Comparison of ENCODE assay signal across 8 cellular contexts in the genomic region with DNA sequence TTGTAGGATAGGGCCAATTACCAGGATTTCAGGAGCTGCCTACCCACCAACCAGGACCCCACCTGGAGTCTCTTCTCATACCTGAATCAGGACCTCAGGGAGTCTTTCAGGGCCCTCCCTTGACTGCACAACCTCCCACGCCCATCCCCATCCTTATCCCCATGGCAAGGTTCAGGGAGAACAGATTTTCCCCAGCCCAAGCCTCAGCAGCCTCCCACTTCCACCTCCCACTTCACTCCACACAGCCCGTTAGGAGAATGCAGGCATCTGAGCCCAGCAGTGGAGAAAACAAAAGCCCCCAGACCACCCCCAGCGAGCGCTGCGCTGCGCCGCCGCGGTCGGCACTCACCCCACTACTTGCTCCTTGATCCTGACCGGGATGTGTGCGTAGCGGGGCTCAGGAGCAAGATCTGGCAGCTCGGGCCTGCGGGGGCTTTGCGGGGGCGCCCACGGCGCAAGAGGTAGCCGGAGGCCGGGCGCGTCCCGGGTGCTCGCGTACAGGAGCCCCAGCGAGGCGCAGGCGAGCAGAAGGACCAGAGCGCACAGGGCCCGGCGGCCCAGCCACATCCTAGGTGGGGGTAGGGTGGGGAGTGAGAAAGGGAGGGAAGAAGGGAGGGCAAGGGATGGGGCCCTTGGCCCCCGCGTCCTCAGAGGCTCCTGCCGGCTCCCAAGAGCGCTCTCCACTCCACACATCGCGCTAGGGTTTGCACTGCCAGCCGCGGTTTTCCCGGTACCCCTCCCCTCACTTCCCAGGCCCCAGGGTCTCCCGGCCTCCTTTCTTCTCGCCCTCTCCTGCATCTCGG. TPM values are rescaled to one million over a fixed set of nuclear protein-coding genes. Genes with fewer than 3 reads are reported as not detected.
DNase-seq lines count a peak whose midpoint lies in the region; ATAC-seq and TF ChIP-seq lines count a peak whose summit lies in the region.

No MANE protein-coding gene starts in this region.

- H3K27me3 Mint-ChIP-seq in progenitor cell of endocrine pancreas: peaks cover 71% of the 10 kb centered on the region

- TF ChIP-seq CTCF in GM13977 (IDR thresholded peaks at IDR 0.05; ENCODE audit: extremely low read depth, insufficient read depth, missing control alignments) (no peak), fibroblast of villous mesenchyme (IDR thresholded peaks at IDR 0.05; ENCODE audit: insufficient read depth, low read depth, low read length) (no peak), progenitor cell of endocrine pancreas (IDR thresholded peaks at IDR 0.05; ENCODE audit: unreplicated experiment) (no peak)

- H3K36me3 Mint-ChIP-seq in progenitor cell of endocrine pancreas (ENCODE audit: insufficient read depth): no peaks in the 10 kb centered on the region

- no peaks in the 10 kb centered on the region for H3K9me3 Mint-ChIP-seq in progenitor cell of endocrine pancreas (ENCODE audit: low read depth)

- H3K4me3 Mint-ChIP-seq in progenitor cell of endocrine pancreas (ENCODE audit: low read depth): peak overlapping the region; percentile 40

- ATAC-seq in SK-N-SH treated with all-trans-retinoic acid at 6 μM for 48 hours (peak; percentile 48), GM19351 (IDR thresholded peaks at IDR 0.05; ENCODE audit: unreplicated experiment) (no peak)

- H3K4me3 ChIP-seq in fibroblast of villous mesenchyme (ENCODE audit: low read depth, low read length): peak overlapping the region; percentile 60

- no peak overlapping the region for H3K27ac Mint-ChIP-seq in progenitor cell of endocrine pancreas

- DNase-seq in GM13977 (ENCODE audit: low spot score) (peak; percentile 17), fibroblast of villous mesenchyme (ENCODE audit: low read depth) (no peak), progenitor cell of endocrine pancreas (ENCODE audit: low spot score, unreplicated experiment) (no peak), amniotic stem cell (lab: John Stamatoyannopoulos, UW) (no peak), SIG-M5 (lab: John Stamatoyannopoulos, UW) (no peak), cortex of kidney (lab: John Stamatoyannopoulos, UW) (no peak)

- no peaks in the 10 kb centered on the region for H3K4me1 Mint-ChIP-seq in progenitor cell of endocrine pancreas (ENCODE audit: low read depth)

- in situ Hi-C loops in GM13977 (cut with MboI; ENCODE audit: low pct_unique_long_range_greater_than_20kb, low sequenced_read_pairs, unreplicated experiment): no loop called here

TF ChIP-seq in SK-N-SH treated with all-trans-retinoic acid at 6 μM for 48 hours, 23 proteins besides CTCF, POLR2A, EP300 and RAD21:
- TF ChIP-seq BACH2 (CRISPR knock-in tag; IDR thresholded peaks at IDR 0.05; ENCODE audit: borderline replicate concordance) (no peak), SNAI2 (CRISPR knock-in tag; IDR thresholded peaks at IDR 0.05) (no peak), ZNF70 (CRISPR knock-in tag; IDR thresholded peaks at IDR 0.05) (no peak), ESRRG (CRISPR knock-in tag; IDR thresholded peaks at IDR 0.05) (no peak), ZFP30 (CRISPR knock-in tag; IDR thresholded peaks at IDR 0.05) (no peak), PPARA (CRISPR knock-in tag; IDR thresholded peaks at IDR 0.05; ENCODE audit: borderline replicate concordance) (no peak), ISL1 (CRISPR knock-in tag; IDR thresholded peaks at IDR 0.05) (no peak), CSDC2 (CRISPR knock-in tag; IDR thresholded peaks at IDR 0.05) (no peak), ZC3H10 (CRISPR knock-in tag; IDR thresholded peaks at IDR 0.05) (no peak), ZNF8 (CRISPR knock-in tag; IDR thresholded peaks at IDR 0.05) (no peak), RARB (CRISPR knock-in tag; IDR thresholded peaks at IDR 0.05) (no peak), ARNTL (CRISPR knock-in tag; IDR thresholded peaks at IDR 0.05; ENCODE audit: borderline replicate concordance, low read depth) (no peak), ZFP3 (CRISPR knock-in tag; IDR thresholded peaks at IDR 0.05) (no peak), TCF4 (CRISPR knock-in tag; IDR thresholded peaks at IDR 0.05; ENCODE audit: borderline replicate concordance) (no peak), ZNF565 (CRISPR knock-in tag; conservative IDR thresholded peaks at IDR 0.05; ENCODE audit: low read depth) (no peak)
- TF ChIP-seq, protein P1, sequence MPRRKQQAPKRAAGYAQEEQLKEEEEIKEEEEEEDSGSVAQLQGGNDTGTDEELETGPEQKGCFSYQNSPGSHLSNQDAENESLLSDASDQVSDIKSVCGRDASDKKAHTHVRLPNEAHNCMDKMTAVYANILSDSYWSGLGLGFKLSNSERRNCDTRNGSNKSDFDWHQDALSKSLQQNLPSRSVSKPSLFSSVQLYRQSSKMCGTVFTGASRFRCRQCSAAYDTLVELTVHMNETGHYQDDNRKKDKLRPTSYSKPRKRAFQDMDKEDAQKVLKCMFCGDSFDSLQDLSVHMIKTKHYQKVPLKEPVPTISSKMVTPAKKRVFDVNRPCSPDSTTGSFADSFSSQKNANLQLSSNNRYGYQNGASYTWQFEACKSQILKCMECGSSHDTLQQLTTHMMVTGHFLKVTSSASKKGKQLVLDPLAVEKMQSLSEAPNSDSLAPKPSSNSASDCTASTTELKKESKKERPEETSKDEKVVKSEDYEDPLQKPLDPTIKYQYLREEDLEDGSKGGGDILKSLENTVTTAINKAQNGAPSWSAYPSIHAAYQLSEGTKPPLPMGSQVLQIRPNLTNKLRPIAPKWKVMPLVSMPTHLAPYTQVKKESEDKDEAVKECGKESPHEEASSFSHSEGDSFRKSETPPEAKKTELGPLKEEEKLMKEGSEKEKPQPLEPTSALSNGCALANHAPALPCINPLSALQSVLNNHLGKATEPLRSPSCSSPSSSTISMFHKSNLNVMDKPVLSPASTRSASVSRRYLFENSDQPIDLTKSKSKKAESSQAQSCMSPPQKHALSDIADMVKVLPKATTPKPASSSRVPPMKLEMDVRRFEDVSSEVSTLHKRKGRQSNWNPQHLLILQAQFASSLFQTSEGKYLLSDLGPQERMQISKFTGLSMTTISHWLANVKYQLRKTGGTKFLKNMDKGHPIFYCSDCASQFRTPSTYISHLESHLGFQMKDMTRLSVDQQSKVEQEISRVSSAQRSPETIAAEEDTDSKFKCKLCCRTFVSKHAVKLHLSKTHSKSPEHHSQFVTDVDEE (CRISPR knock-in tag; IDR thresholded peaks at IDR 0.05): no peak
- TF ChIP-seq, protein P2, sequence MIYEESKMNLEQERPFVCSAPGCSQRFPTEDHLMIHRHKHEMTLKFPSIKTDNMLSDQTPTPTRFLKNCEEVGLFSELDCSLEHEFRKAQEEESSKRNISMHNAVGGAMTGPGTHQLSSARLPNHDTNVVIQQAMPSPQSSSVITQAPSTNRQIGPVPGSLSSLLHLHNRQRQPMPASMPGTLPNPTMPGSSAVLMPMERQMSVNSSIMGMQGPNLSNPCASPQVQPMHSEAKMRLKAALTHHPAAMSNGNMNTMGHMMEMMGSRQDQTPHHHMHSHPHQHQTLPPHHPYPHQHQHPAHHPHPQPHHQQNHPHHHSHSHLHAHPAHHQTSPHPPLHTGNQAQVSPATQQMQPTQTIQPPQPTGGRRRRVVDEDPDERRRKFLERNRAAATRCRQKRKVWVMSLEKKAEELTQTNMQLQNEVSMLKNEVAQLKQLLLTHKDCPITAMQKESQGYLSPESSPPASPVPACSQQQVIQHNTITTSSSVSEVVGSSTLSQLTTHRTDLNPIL (CRISPR knock-in tag; IDR thresholded peaks at IDR 0.05; ENCODE audit: low read depth): no peak
- TF ChIP-seq, protein P3, sequence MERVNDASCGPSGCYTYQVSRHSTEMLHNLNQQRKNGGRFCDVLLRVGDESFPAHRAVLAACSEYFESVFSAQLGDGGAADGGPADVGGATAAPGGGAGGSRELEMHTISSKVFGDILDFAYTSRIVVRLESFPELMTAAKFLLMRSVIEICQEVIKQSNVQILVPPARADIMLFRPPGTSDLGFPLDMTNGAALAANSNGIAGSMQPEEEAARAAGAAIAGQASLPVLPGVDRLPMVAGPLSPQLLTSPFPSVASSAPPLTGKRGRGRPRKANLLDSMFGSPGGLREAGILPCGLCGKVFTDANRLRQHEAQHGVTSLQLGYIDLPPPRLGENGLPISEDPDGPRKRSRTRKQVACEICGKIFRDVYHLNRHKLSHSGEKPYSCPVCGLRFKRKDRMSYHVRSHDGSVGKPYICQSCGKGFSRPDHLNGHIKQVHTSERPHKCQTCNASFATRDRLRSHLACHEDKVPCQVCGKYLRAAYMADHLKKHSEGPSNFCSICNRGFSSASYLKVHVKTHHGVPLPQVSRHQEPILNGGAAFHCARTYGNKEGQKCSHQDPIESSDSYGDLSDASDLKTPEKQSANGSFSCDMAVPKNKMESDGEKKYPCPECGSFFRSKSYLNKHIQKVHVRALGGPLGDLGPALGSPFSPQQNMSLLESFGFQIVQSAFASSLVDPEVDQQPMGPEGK (CRISPR knock-in tag; IDR thresholded peaks at IDR 0.05; ENCODE audit: borderline replicate concordance): no peak
- TF ChIP-seq, protein P4, sequence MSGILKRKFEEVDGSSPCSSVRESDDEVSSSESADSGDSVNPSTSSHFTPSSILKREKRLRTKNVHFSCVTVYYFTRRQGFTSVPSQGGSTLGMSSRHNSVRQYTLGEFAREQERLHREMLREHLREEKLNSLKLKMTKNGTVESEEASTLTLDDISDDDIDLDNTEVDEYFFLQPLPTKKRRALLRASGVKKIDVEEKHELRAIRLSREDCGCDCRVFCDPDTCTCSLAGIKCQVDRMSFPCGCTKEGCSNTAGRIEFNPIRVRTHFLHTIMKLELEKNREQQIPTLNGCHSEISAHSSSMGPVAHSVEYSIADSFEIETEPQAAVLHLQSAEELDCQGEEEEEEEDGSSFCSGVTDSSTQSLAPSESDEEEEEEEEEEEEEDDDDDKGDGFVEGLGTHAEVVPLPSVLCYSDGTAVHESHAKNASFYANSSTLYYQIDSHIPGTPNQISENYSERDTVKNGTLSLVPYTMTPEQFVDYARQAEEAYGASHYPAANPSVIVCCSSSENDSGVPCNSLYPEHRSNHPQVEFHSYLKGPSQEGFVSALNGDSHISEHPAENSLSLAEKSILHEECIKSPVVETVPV (CRISPR knock-in tag; IDR thresholded peaks at IDR 0.05): no peak

RNA-seq across cellular contexts. Expression of a gene that starts 1.2 kb away (rescaled TPM):
- 3.0 and 5.2 TPM in 2 replicates for total RNA-seq in fibroblast of villous mesenchyme
- total RNA-seq in progenitor cell of endocrine pancreas: 0.73 and 1.1 TPM in 2 replicates

RNA-seq across cellular contexts. Expression of a gene that starts 20.5 kb away (rescaled TPM):
- total RNA-seq in fibroblast of villous mesenchyme: 28.0 and 48.4 TPM in 2 replicates
- total RNA-seq in progenitor cell of endocrine pancreas: 17.0 and 18.4 TPM in 2 replicates

RNA-seq across cellular contexts. Expression of a gene that starts 27.1 kb away (rescaled TPM):
- total RNA-seq in fibroblast of villous mesenchyme (19.0 and 22.9 TPM in 2 replicates), progenitor cell of endocrine pancreas (79.9 and 83.0 TPM in 2 replicates)

RNA-seq across cellular contexts. Expression of a gene that starts 40.8 kb away (rescaled TPM):
- total RNA-seq in fibroblast of villous mesenchyme (21.3 and 33.2 TPM in 2 replicates), progenitor cell of endocrine pancreas (38.4 and 39.0 TPM in 2 replicates)
